11 cellular contexts compared by ENCODE assay signal in the genomic region with DNA sequence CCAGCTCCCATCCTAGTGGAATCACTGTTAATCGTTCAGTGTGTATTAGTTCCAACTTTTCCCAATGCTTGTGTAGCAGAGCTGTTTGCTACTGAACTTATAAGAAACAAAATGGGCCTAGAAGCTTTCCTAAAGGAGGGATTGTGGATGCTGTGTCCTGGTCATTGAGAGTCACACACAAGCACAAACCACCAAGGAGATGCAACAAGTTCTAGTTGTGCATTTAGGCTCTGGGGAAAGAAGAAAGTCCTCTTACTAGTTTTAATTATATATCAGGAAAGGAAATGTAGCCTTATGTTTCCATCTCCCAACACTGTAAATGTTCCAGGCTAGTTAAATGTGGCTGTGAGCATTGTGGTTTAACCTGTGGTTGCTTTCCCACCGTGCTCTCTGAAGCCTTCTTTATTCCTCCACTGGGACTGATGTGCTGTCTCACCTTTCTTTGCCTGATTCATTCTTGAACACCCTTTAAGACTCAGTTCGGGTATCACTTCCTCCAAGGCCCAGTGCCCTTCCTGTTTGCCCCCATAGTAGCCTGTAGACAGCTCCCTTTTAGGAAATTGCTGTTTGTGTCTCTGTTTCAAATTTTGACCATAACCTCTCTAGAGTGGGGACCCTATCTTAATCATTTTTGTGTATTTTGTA. TPM values are rescaled to one million over a fixed set of nuclear protein-coding genes. Genes with fewer than 3 reads are reported as not detected.
DNase-seq lines count a peak whose midpoint lies in the region; ATAC-seq and TF ChIP-seq lines count a peak whose summit lies in the region.
"Had no signal": no experiment of that assay in that cellular context is flagged by ENCODE, and none has a peak within 500 bp of the region (broad histone marks: within the 10 kb centered on the region; RNA-seq: fewer than 3 reads in every experiment).

No MANE protein-coding gene starts in this region.

- in situ Hi-C loops in GM13976 (cut with MboI; ENCODE audit: low sequenced_read_pairs, unreplicated experiment): no loop called here

- no peaks in the 10 kb centered on the region for H3K9me3 ChIP-seq in BE2C

- intact Hi-C loops in activated T-helper 2 cell treated with anti-CD3 and anti-CD28 coated beads, Interferon-gamma antibody, Interleukin-2, Interleukin-4, amounts not matched to agents 10 μg/mL and 5 μg/mL and 100 μg/mL, durations not matched to agents 14 hours and 24 hours and 36 hours (cut with micrococcal nuclease): no loop called here
- intact Hi-C loops in posterior cingulate gyrus (cut with DNase I): no loop called here

- no peak overlapping the region for H3K4me3 Mint-ChIP-seq in chondrocyte (ENCODE audit: unreplicated experiment)
- no peak overlapping the region for H3K4me3 Mint-ChIP-seq in activated T-helper 2 cell treated with anti-CD3 and anti-CD28 coated beads, Interferon-gamma antibody, Interleukin-2, Interleukin-4, amounts not matched to agents 10 μg/mL and 5 μg/mL and 100 μg/mL, durations not matched to agents 14 hours and 24 hours and 36 hours (ENCODE audit: low read depth)

- TF ChIP-seq CTCF in GM13976 (IDR thresholded peaks at IDR 0.05; ENCODE audit: borderline replicate concordance, control extremely low read depth, extremely low read depth, insufficient read depth, missing control alignments): no peak
- no peak for TF ChIP-seq CTCF in chondrocyte (IDR thresholded peaks at IDR 0.05)
- no peak for TF ChIP-seq CTCF in BE2C (IDR thresholded peaks at IDR 0.05; ENCODE audit: low read depth, low read length)

- H3K27me3 Mint-ChIP-seq in chondrocyte (ENCODE audit: low read depth): no peaks in the 10 kb centered on the region
- no peaks in the 10 kb centered on the region for H3K27me3 Mint-ChIP-seq in activated T-helper 2 cell treated with anti-CD3 and anti-CD28 coated beads, Interferon-gamma antibody, Interleukin-2, Interleukin-4, amounts not matched to agents 10 μg/mL and 5 μg/mL and 100 μg/mL, durations not matched to agents 14 hours and 24 hours and 36 hours (ENCODE audit: low read depth)

- DNase-seq in GM13976 (ENCODE audit: low spot score): peak; percentile 52
- DNase-seq in chondrocyte (ENCODE audit: low spot score): no peak
- DNase-seq in activated T-helper 2 cell treated with anti-CD3 and anti-CD28 coated beads, Interferon-gamma antibody, Interleukin-2, Interleukin-4, amounts not matched to agents 10 μg/mL and 5 μg/mL and 100 μg/mL, durations not matched to agents 14 hours and 24 hours and 36 hours (ENCODE audit: low spot score): no peak
- DNase-seq in posterior cingulate gyrus: no peak
- DNase-seq in SKM-1 treated with dmso at 0.1 percent for 144 hours (lab: John Stamatoyannopoulos, UW; ENCODE audit: unreplicated experiment): no peak
- DNase-seq in BE2C: no peak
- DNase-seq: activated CD4-positive, alpha-beta T cell treated with anti-CD3 and anti-CD28 coated beads for 4 hours; DMS79 treated with DMSO at 0.1 percent for 48 hours; mesendoderm had no signal

- peak overlapping the region; percentile 24 for H3K27ac Mint-ChIP-seq in chondrocyte (ENCODE audit: unreplicated experiment)
- H3K27ac Mint-ChIP-seq in activated T-helper 2 cell treated with anti-CD3 and anti-CD28 coated beads, Interferon-gamma antibody, Interleukin-2, Interleukin-4, amounts not matched to agents 10 μg/mL and 5 μg/mL and 100 μg/mL, durations not matched to agents 14 hours and 24 hours and 36 hours: no peak overlapping the region

- H3K36me3 ChIP-seq in BE2C: peaks cover 9% of the 10 kb centered on the region

- no peaks in the 10 kb centered on the region for H3K9me3 Mint-ChIP-seq in chondrocyte (ENCODE audit: low read depth)
- no peaks in the 10 kb centered on the region for H3K9me3 Mint-ChIP-seq in activated T-helper 2 cell treated with anti-CD3 and anti-CD28 coated beads, Interferon-gamma antibody, Interleukin-2, Interleukin-4, amounts not matched to agents 10 μg/mL and 5 μg/mL and 100 μg/mL, durations not matched to agents 14 hours and 24 hours and 36 hours

- H3K27me3 ChIP-seq in BE2C: no peaks in the 10 kb centered on the region

- ATAC-seq in GM21515 (IDR thresholded peaks at IDR 0.05; ENCODE audit: unreplicated experiment) (peak; percentile 99), HG03439 (IDR thresholded peaks at IDR 0.05; ENCODE audit: unreplicated experiment) (peak; percentile 98)

- peaks cover 15% of the 10 kb centered on the region for H3K36me3 Mint-ChIP-seq in chondrocyte (ENCODE audit: low read depth)
- no peaks in the 10 kb centered on the region for H3K36me3 Mint-ChIP-seq in activated T-helper 2 cell treated with anti-CD3 and anti-CD28 coated beads, Interferon-gamma antibody, Interleukin-2, Interleukin-4, amounts not matched to agents 10 μg/mL and 5 μg/mL and 100 μg/mL, durations not matched to agents 14 hours and 24 hours and 36 hours (ENCODE audit: low read depth)

- peaks cover 41% of the 10 kb centered on the region for H3K4me1 Mint-ChIP-seq in chondrocyte (ENCODE audit: low read depth)
- peaks cover 4% of the 10 kb centered on the region for H3K4me1 Mint-ChIP-seq in activated T-helper 2 cell treated with anti-CD3 and anti-CD28 coated beads, Interferon-gamma antibody, Interleukin-2, Interleukin-4, amounts not matched to agents 10 μg/mL and 5 μg/mL and 100 μg/mL, durations not matched to agents 14 hours and 24 hours and 36 hours (ENCODE audit: low read depth)

- no peaks in the 10 kb centered on the region for H3K4me1 ChIP-seq in BE2C

- no peak overlapping the region for H3K4me3 ChIP-seq in BE2C (ENCODE audit: low read depth, low read length)

RNA-seq across cellular contexts. Expression of a gene that starts 34.3 kb away (rescaled TPM):
- 48.1 to 89.6 TPM (median 49.0 TPM) in 3 replicates for total RNA-seq in chondrocyte
- total RNA-seq in activated T-helper 2 cell treated with anti-CD3 and anti-CD28 coated beads, Interferon-gamma antibody, Interleukin-2, Interleukin-4, amounts not matched to agents 10 μg/mL and 5 μg/mL and 100 μg/mL, durations not matched to agents 14 hours and 24 hours and 36 hours: 1.6 and 2.5 TPM in 2 replicates
- 4.8 TPM for polyA plus RNA-seq in BE2C (2012; ENCODE audit: insufficient read depth, insufficient read length, low read depth)

RNA-seq across cellular contexts. Expression of a gene that starts 55.9 kb away (rescaled TPM):
- total RNA-seq in chondrocyte: 15.7 to 23.7 TPM (median 18.7 TPM) in 3 replicates
- 17.8 and 19.0 TPM in 2 replicates for total RNA-seq in activated T-helper 2 cell treated with anti-CD3 and anti-CD28 coated beads, Interferon-gamma antibody, Interleukin-2, Interleukin-4, amounts not matched to agents 10 μg/mL and 5 μg/mL and 100 μg/mL, durations not matched to agents 14 hours and 24 hours and 36 hours
- polyA plus RNA-seq in BE2C (2012; ENCODE audit: insufficient read depth, insufficient read length, low read depth): 7.3 TPM

Comparison
In these comparisons a context has a peak if more than half of its experiments do, and no peak if none do; other contexts are left out.
1. RNA of a gene that starts 34.3 kb away (total RNA-seq): 48.1 to 89.6 TPM in chondrocyte; 1.6 to 2.5 TPM in activated T-helper 2 cell treated with anti-CD3 and anti-CD28 coated beads, Interferon-gamma antibody, Interleukin-2, Interleukin-4, amounts not matched to agents 10 μg/mL and 5 μg/mL and 100 μg/mL, durations not matched to agents 14 hours and 24 hours and 36 hours; every median in the first group is over 10 times any median in the second.